In the genomic region with DNA sequence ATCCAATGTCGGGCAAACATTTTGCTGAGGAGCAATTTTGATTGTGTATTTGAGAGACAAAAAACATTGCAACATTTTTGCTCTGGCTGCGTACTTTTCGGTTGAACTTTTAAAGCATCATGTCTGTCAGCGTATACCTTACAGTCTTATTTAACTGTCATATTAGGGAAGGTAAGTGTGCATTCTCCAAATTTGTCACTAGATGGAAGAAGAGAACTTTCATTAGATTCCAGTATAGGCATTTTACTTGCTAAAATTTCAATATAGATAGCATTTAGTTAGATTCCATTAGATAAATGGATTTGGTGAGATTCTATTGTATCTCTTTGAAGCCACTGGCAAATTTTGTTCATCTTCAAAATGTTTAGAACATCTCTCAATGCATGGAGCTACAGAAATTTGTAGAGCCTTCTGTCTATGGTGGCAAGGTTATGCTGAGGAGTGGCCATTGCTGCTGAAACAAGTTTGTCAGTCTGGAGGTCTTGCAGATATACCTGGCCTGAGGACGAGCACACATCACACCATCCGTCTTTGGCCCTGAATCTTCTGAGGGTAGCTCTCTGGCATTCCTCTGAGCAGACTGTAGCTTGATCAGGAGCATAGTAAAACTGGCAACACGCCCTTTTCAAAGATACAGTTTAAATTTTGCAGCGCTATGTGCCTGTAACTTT, we compare ENCODE assay signal across 1 cellular context.
TF ChIP-seq lines count a peak whose summit lies in the region.

No MANE protein-coding gene starts in this region.

TF ChIP-seq in GM23338, 12 proteins besides CTCF, POLR2A, EP300 and RAD21:
- TF ChIP-seq, protein P1, sequence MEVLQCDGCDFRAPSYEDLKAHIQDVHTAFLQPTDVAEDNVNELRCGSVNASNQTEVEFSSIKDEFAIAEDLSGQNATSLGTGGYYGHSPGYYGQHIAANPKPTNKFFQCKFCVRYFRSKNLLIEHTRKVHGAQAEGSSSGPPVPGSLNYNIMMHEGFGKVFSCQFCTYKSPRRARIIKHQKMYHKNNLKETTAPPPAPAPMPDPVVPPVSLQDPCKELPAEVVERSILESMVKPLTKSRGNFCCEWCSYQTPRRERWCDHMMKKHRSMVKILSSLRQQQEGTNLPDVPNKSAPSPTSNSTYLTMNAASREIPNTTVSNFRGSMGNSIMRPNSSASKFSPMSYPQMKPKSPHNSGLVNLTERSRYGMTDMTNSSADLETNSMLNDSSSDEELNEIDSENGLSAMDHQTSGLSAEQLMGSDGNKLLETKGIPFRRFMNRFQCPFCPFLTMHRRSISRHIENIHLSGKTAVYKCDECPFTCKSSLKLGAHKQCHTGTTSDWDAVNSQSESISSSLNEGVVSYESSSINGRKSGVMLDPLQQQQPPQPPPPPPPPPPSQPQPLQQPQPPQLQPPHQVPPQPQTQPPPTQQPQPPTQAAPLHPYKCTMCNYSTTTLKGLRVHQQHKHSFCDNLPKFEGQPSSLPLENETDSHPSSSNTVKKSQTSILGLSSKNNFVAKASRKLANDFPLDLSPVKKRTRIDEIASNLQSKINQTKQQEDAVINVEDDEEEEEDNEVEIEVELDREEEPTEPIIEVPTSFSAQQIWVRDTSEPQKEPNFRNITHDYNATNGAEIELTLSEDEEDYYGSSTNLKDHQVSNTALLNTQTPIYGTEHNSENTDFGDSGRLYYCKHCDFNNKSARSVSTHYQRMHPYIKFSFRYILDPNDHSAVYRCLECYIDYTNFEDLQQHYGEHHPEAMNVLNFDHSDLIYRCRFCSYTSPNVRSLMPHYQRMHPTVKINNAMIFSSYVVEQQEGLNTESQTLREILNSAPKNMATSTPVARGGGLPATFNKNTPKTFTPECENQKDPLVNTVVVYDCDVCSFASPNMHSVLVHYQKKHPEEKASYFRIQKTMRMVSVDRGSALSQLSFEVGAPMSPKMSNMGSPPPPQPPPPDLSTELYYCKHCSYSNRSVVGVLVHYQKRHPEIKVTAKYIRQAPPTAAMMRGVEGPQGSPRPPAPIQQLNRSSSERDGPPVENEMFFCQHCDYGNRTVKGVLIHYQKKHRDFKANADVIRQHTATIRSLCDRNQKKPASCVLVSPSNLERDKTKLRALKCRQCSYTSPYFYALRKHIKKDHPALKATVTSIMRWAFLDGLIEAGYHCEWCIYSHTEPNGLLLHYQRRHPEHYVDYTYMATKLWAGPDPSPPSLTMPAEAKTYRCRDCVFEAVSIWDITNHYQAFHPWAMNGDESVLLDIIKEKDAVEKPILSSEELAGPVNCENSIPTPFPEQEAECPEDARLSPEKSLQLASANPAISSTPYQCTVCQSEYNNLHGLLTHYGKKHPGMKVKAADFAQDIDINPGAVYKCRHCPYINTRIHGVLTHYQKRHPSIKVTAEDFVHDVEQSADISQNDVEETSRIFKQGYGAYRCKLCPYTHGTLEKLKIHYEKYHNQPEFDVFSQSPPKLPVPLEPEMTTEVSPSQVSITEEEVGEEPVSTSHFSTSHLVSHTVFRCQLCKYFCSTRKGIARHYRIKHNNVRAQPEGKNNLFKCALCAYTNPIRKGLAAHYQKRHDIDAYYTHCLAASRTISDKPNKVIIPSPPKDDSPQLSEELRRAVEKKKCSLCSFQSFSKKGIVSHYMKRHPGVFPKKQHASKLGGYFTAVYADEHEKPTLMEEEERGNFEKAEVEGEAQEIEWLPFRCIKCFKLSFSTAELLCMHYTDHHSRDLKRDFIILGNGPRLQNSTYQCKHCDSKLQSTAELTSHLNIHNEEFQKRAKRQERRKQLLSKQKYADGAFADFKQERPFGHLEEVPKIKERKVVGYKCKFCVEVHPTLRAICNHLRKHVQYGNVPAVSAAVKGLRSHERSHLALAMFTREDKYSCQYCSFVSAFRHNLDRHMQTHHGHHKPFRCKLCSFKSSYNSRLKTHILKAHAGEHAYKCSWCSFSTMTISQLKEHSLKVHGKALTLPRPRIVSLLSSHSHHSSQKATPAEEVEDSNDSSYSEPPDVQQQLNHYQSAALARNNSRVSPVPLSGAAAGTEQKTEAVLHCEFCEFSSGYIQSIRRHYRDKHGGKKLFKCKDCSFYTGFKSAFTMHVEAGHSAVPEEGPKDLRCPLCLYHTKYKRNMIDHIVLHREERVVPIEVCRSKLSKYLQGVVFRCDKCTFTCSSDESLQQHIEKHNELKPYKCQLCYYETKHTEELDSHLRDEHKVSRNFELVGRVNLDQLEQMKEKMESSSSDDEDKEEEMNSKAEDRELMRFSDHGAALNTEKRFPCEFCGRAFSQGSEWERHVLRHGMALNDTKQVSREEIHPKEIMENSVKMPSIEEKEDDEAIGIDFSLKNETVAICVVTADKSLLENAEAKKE (CRISPR knock-in tag; IDR thresholded peaks at IDR 0.05), result no peak
- TF ChIP-seq STAT1 (IDR thresholded peaks at IDR 0.05; ENCODE audit: unreplicated experiment) (no peak), POLR2AphosphoS5 (IDR thresholded peaks at IDR 0.05; ENCODE audit: low read depth) (no peak), EZH2phosphoT487 (IDR thresholded peaks at IDR 0.05; ENCODE audit: unreplicated experiment) (no peak), JUNB (IDR thresholded peaks at IDR 0.05; ENCODE audit: unreplicated experiment) (no peak)
